1 cellular context compared by ENCODE assay signal in the genomic region with DNA sequence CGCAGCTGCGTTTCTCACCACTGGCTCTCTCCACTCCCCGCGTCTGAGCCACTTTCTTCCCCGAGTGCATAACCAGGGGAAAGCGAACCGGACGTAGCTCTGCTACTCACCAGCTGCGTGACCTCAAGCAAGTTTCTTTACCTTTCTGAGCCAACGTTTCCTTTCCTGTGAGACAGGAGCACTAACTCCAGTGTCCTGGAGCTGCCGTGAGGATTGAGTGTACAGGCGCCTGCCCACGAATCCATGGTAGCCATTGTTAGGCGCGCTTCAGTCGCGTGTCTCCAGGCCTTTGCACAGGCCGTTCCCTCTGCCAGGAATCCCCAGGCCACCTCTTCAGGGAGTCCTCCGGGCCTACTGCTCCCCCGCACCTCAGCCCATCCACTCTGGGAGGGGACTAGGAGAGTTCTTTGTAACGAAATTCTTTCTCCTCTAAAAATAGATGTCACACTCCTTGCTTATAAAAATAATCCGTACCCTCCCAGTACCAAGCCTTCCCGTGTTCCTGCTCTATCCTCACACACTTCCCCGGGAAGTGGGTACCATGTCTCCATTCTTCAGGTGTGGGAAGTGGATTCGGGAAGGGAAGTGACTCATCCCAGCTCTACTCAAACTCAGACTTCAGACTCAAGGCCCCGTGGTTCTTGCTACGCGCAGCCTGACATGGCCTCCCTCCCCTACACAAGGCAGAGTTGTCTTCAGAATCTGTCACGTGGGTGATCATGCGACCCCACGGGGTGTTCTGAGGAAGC.
TF ChIP-seq lines count a peak whose summit lies in the region.

No MANE protein-coding gene starts in this region.

TF ChIP-seq in HepG2, 621 proteins besides CTCF, POLR2A, EP300 and RAD21 (continued from another document):
- TF ChIP-seq ZHX1 (CRISPR knock-in tag; IDR thresholded peaks at IDR 0.05; ENCODE audit: low read depth) = 0 out of 2 replicates have a peak, but pooled peaks have one; percentile 36
- TF ChIP-seq POGK (CRISPR knock-in tag; conservative IDR thresholded peaks at IDR 0.05) = no peak
- TF ChIP-seq HOXA3 (CRISPR knock-in tag; IDR thresholded peaks at IDR 0.05) = 0 out of 2 replicates have a peak, but pooled peaks have one; percentile 30
- TF ChIP-seq, protein P1, sequence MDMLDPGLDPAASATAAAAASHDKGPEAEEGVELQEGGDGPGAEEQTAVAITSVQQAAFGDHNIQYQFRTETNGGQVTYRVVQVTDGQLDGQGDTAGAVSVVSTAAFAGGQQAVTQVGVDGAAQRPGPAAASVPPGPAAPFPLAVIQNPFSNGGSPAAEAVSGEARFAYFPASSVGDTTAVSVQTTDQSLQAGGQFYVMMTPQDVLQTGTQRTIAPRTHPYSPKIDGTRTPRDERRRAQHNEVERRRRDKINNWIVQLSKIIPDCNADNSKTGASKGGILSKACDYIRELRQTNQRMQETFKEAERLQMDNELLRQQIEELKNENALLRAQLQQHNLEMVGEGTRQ (IDR thresholded peaks at IDR 0.05; ENCODE audit: low read depth, low read length) = peak; percentile 25; the same call in 1 of the 2 replicates
- TF ChIP-seq, protein P1 (CRISPR knock-in tag; IDR thresholded peaks at IDR 0.05; ENCODE audit: borderline replicate concordance) = no peak
- peak; percentile 16 for TF ChIP-seq ZFP36 (IDR thresholded peaks at IDR 0.05; ENCODE audit: borderline replicate concordance, low read depth, low read length, partially characterized antibody)
- peak; percentile 38; the same call in 1 of the 2 replicates for TF ChIP-seq ZBTB33 (CRISPR knock-in tag; IDR thresholded peaks at IDR 0.05)
- TF ChIP-seq, protein P2, sequence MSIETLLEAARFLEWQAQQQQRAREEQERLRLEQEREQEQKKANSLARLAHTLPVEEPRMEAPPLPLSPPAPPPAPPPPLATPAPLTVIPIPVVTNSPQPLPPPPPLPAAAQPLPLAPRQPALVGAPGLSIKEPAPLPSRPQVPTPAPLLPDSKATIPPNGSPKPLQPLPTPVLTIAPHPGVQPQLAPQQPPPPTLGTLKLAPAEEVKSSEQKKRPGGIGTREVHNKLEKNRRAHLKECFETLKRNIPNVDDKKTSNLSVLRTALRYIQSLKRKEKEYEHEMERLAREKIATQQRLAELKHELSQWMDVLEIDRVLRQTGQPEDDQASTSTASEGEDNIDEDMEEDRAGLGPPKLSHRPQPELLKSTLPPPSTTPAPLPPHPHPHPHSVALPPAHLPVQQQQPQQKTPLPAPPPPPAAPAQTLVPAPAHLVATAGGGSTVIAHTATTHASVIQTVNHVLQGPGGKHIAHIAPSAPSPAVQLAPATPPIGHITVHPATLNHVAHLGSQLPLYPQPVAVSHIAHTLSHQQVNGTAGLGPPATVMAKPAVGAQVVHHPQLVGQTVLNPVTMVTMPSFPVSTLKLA (IDR thresholded peaks at IDR 0.05) = peak; percentile 37; the same call in 1 of the 2 replicates
- peak; percentile 7 for TF ChIP-seq XRCC5 (optimal IDR thresholded peaks at IDR 0.05; ENCODE audit: low read length)
